In the genomic region with DNA sequence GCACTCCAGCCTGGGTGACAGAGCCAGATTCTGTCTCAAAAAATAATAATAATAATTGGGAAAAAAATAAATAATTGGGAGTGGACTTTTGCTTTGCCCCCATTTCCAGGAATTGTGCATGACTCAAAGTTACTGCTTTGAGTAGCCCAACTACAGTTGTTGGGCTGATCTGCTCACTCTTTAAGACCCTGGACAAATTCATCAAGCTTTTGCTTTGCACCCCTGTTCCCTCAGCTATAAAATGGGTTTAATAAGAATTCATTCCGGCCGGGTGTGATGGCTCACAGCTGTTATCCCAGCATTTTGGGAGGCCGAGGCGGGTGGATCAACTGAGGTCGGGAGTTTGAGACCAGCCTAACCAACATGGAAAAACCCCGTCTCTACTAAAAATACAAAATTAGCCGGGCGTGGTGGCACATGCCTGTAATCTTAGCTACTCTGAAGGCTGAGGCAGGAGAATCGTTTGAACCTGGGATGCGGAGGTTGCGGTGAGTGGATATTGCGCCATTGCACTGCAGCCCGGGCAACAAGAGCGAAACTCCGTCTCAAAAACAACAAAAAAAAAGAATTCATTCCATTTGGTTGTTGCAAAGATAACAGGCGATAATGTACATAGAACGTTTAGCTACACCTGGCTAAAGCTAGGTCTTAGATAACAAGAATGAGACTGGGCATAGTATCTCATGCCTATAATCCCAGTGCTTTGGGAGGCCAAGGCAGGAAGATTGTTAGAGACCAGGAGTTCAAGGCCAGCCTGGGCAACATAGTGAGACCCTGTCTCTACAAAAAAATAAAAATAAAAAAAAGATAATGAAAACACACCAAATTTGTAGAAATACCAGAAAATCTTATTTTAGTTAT, we compare ENCODE assay signal across 13 cellular contexts.
ATAC-seq and TF ChIP-seq lines count a peak whose summit lies in the region.
"Had no signal": no experiment of that assay in that cellular context is flagged by ENCODE, and none has a peak within 500 bp of the region (broad histone marks: within the 10 kb centered on the region; RNA-seq: fewer than 3 reads in every experiment).

No MANE protein-coding gene starts in this region.

- H3F3A ChIP-seq in SU-DHL-6 (ENCODE audit: insufficient read depth), result peaks cover 6% of the 10 kb centered on the region; the same call in 1 of the 2 replicates

- peaks cover 37 to 67% (median 52%) of the 10 kb centered on the region in 10 experiments for H3K4me1 ChIP-seq in BLaER1 treated with 17β-estradiol and CSF1 and Interleukin-3, amounts not matched to agents 10 nM and 100 nM
- peaks cover 14% of the 10 kb centered on the region for H3K4me1 ChIP-seq in HEK293 (ENCODE audit: control insufficient read depth, insufficient read depth, low read length)
- peaks cover 35 to 42% of the 10 kb centered on the region in 2 experiments for H3K4me1 ChIP-seq in neutrophil (ENCODE audit: control insufficient read depth in 1 of 2, insufficient read depth in 1 of 2, low read depth in 1 of 2, low read length in 1 of 2)

- CTCF ChIA-PET in HEK293 (lab: Yijun Ruan, JAX), result interaction anchor here (0.6 kb wide), 1 partner anchor 225 kb away, joined by 4 read pairs; no protein-coding TSS in a partner anchor

- POLR2A ChIA-PET in HEK293 (lab: Yijun Ruan, JAX), result no interaction called here

- no peak for ATAC-seq in HG02759 (IDR thresholded peaks at IDR 0.05; ENCODE audit: unreplicated experiment)
- no peak for ATAC-seq in HG03135 (IDR thresholded peaks at IDR 0.05; ENCODE audit: unreplicated experiment)
- ATAC-seq in HG03095 (IDR thresholded peaks at IDR 0.05; ENCODE audit: unreplicated experiment), result no peak
- no peak for ATAC-seq in GM19035 (IDR thresholded peaks at IDR 0.05; ENCODE audit: unreplicated experiment)
- ATAC-seq: CD8-positive, alpha-beta T cell; T-cell had no signal

- no peaks in the 10 kb centered on the region for H3K9me2 ChIP-seq in SU-DHL-6 (replicated peaks; ENCODE audit: insufficient read depth, low read length)

- no peaks in the 10 kb centered on the region for H4K20me1 ChIP-seq in BLaER1 treated with 17β-estradiol and CSF1 and Interleukin-3, amounts not matched to agents 10 nM and 100 nM
- H4K20me1 ChIP-seq in SU-DHL-6 (ENCODE audit: low read depth, low read length), result no peaks in the 10 kb centered on the region

- no peak overlapping the region for H3K4me3 ChIP-seq in BLaER1 treated with 17β-estradiol and CSF1 and Interleukin-3, amounts not matched to agents 10 nM and 100 nM
- H3K4me3 ChIP-seq in HEK293 (ENCODE audit: low read depth, low read length) (no peak overlapping the region), SU-DHL-6 (ENCODE audit: insufficient read depth, low read length, poor library complexity, severe bottlenecking) (no peak overlapping the region), neutrophil (ENCODE audit: low read depth in 1 of 2, low read length in 1 of 2) (no peak overlapping the region)
- H3K4me3 ChIP-seq: GM23248, MG63, SK-N-MC had no signal

- H3K27me3 ChIP-seq in BLaER1 treated with 17β-estradiol and CSF1 and Interleukin-3, amounts not matched to agents 10 nM and 100 nM, result no peaks in the 10 kb centered on the region
- H3K27me3 ChIP-seq in SU-DHL-6 (ENCODE audit: low read length) (no peaks in the 10 kb centered on the region), neutrophil (no peaks in the 10 kb centered on the region)
- H3K27me3 ChIP-seq: MG63 had no signal

- no peak overlapping the region for H2AFZ ChIP-seq in SU-DHL-6 (ENCODE audit: low read depth, low read length, severe bottlenecking)
- H2AFZ ChIP-seq: GM23248 had no signal

- no peak overlapping the region for H3K9ac ChIP-seq in BLaER1 treated with 17β-estradiol and CSF1 and Interleukin-3, amounts not matched to agents 10 nM and 100 nM
- no peak overlapping the region for H3K9ac ChIP-seq in SU-DHL-6 (ENCODE audit: low read length)
- H3K9ac ChIP-seq: GM23248 had no signal

- no peak for TF ChIP-seq CTCF in HEK293 (tag by site-specific recombination; IDR thresholded peaks at IDR 0.05)
- TF ChIP-seq CTCF in SU-DHL-6 (IDR thresholded peaks at IDR 0.05; ENCODE audit: insufficient read depth, low read length, poor library complexity, severe bottlenecking), result no peak
- TF ChIP-seq CTCF in neutrophil (IDR thresholded peaks at IDR 0.05), result no peak

- H3K27ac ChIP-seq in BLaER1 treated with 17β-estradiol and CSF1 and Interleukin-3, amounts not matched to agents 10 nM and 100 nM, result peak overlapping the region in 2 of 11 experiments; percentile 27 to 28; a peak in 3 of 22 replicates
- H3K27ac ChIP-seq in HEK293 (ENCODE audit: extremely low read depth, low read depth, low read length), result no peak overlapping the region
- H3K27ac ChIP-seq in SU-DHL-6 (ENCODE audit: low read depth, low read length), result peak overlapping the region; percentile 66
- H3K27ac ChIP-seq in neutrophil, result peak overlapping the region; percentile 25
- H3K27ac ChIP-seq: GM23248, SK-N-MC had no signal

- no peaks in the 10 kb centered on the region for H3K36me3 ChIP-seq in BLaER1 treated with 17β-estradiol and CSF1 and Interleukin-3, amounts not matched to agents 10 nM and 100 nM
- H3K36me3 ChIP-seq in HEK293 (ENCODE audit: control insufficient read depth in 2 of 2, insufficient read depth in 1 of 2, low read length in 2 of 2), result no peaks in the 10 kb centered on the region
- no peaks in the 10 kb centered on the region for H3K36me3 ChIP-seq in SU-DHL-6 (ENCODE audit: low read length)
- H3K36me3 ChIP-seq in neutrophil, result no peaks in the 10 kb centered on the region
- H3K36me3 ChIP-seq: MG63 had no signal

- H3K79me2 ChIP-seq in SU-DHL-6 (ENCODE audit: insufficient read depth, low read length), result no peaks in the 10 kb centered on the region

- no peaks in the 10 kb centered on the region for H3K9me3 ChIP-seq in BLaER1 treated with 17β-estradiol and CSF1 and Interleukin-3, amounts not matched to agents 10 nM and 100 nM (replicated peaks in 1 of 11)
- H3K9me3 ChIP-seq in HEK293 (ENCODE audit: control insufficient read depth, insufficient read depth, low read depth, low read length), result no peaks in the 10 kb centered on the region
- H3K9me3 ChIP-seq in SU-DHL-6 (ENCODE audit: insufficient read depth, low read length), result no peaks in the 10 kb centered on the region
- H3K9me3 ChIP-seq in neutrophil, result no peaks in the 10 kb centered on the region
- H3K9me3 ChIP-seq: MG63 had no signal

- peak overlapping the region in 7 of 11 experiments; percentile 6 to 53 (median 19); a peak in 7 of 22 replicates for H3K4me2 ChIP-seq in BLaER1 treated with 17β-estradiol and CSF1 and Interleukin-3, amounts not matched to agents 10 nM and 100 nM
- H3K4me2 ChIP-seq in SU-DHL-6 (ENCODE audit: low read depth, low read length, poor library complexity, severe bottlenecking), result peak overlapping the region; percentile 49

TF ChIP-seq in HEK293, 187 proteins besides CTCF, POLR2A, EP300 and RAD21:
- TF ChIP-seq ZNF707 (tag by site-specific recombination; IDR thresholded peaks at IDR 0.05) (no peak), GLIS1 (tag by site-specific recombination; IDR thresholded peaks at IDR 0.05) (no peak), ZNF776 (tag by site-specific recombination; IDR thresholded peaks at IDR 0.05; ENCODE audit: borderline replicate concordance) (no peak)
- TF ChIP-seq, protein P1, sequence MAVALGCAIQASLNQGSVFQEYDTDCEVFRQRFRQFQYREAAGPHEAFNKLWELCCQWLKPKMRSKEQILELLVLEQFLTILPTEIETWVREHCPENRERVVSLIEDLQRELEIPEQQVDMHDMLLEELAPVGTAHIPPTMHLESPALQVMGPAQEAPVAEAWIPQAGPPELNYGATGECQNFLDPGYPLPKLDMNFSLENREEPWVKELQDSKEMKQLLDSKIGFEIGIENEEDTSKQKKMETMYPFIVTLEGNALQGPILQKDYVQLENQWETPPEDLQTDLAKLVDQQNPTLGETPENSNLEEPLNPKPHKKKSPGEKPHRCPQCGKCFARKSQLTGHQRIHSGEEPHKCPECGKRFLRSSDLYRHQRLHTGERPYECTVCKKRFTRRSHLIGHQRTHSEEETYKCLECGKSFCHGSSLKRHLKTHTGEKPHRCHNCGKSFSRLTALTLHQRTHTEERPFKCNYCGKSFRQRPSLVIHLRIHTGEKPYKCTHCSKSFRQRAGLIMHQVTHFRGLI (tag by site-specific recombination; IDR thresholded peaks at IDR 0.05), result peak; percentile 77; the same call in 1 of the 2 replicates
